16 cellular contexts compared by ENCODE assay signal in the genomic region with DNA sequence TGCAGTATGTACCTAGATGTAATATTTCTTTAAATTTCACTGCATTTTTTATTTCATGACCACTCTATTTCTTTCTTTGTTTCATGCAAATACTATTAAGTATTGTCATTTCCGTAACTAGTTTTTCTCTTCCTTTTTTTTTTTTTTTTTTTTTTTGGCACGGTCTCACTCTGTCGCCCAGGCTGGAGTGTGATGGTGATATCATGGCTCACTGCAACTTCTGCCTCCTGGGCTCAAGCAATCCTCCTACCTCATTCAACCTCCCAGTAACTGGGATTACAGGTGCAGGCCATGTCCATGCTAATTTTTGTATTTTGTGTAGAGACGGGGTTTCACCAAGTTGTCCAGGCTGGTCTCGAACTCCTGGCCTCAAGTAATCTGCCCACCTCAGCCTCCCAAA.
DNase-seq lines count a peak whose midpoint lies in the region; TF ChIP-seq lines count a peak whose summit lies in the region.
"Had no signal": no experiment of that assay in that cellular context is flagged by ENCODE, and none has a peak within 500 bp of the region (broad histone marks: within the 10 kb centered on the region; RNA-seq: fewer than 3 reads in every experiment).

No MANE protein-coding gene starts in this region.

- H3K4me1 Mint-ChIP-seq in MCF 10A (ENCODE audit: insufficient read depth, unreplicated experiment), result no peaks in the 10 kb centered on the region
- H3K4me1 Mint-ChIP-seq: B cell; CD4-positive, CD25-positive, alpha-beta regulatory T cell had no signal

- H3K36me3 ChIP-seq in colonic mucosa, result no peaks in the 10 kb centered on the region
- H3K36me3 ChIP-seq in mucosa of rectum (ENCODE audit: control insufficient read depth in 2 of 2, insufficient read depth in 2 of 2, low read length in 2 of 2), result no peaks in the 10 kb centered on the region
- H3K36me3 ChIP-seq in stomach, result no peaks in the 10 kb centered on the region
- no peaks in the 10 kb centered on the region for H3K36me3 ChIP-seq in SK-N-SH (replicated peaks in 1 of 2; ENCODE audit: control insufficient read depth in 1 of 2, insufficient read depth in 2 of 2, low read length in 1 of 2)
- H3K36me3 ChIP-seq in osteoblast (ENCODE audit: insufficient read depth, low read length), result no peaks in the 10 kb centered on the region
- H3K36me3 ChIP-seq: BLaER1 had no signal

- H3K27me3 ChIP-seq in colonic mucosa (no peaks in the 10 kb centered on the region), mucosa of rectum (ENCODE audit: control insufficient read depth in 2 of 2, insufficient read depth in 2 of 2, low read length in 2 of 2) (no peaks in the 10 kb centered on the region), stomach (no peaks in the 10 kb centered on the region), SK-N-SH (ENCODE audit: insufficient read depth) (no peaks in the 10 kb centered on the region), osteoblast (ENCODE audit: insufficient read depth, low read length) (no peaks in the 10 kb centered on the region)
- H3K27me3 ChIP-seq: BLaER1 had no signal

- intact Hi-C loops in colonic mucosa (cut with DNase I), result no loop called here
- intact Hi-C loops in stomach (cut with DNase I; ENCODE audit: low total_unique reads), result no loop called here
- intact Hi-C loops in MCF 10A (cut with micrococcal nuclease), result no loop called here

- TF ChIP-seq CTCF in colonic mucosa (IDR thresholded peaks at IDR 0.05), result no peak
- TF ChIP-seq CTCF in stomach (IDR thresholded peaks at IDR 0.05), result no peak
- TF ChIP-seq CTCF in MCF 10A (IDR thresholded peaks at IDR 0.05; ENCODE audit: unreplicated experiment), result no peak
- no peak for TF ChIP-seq CTCF in SK-N-SH (IDR thresholded peaks at IDR 0.05)
- TF ChIP-seq CTCF in osteoblast (IDR thresholded peaks at IDR 0.05; ENCODE audit: extremely low read depth, low read depth, low read length), result no peak

- no peak overlapping the region for H3K4me2 ChIP-seq in SK-N-SH
- no peak overlapping the region for H3K4me2 ChIP-seq in osteoblast (ENCODE audit: insufficient read depth, low read length)
- H3K4me2 ChIP-seq: BLaER1 had no signal

- H4K20me1 ChIP-seq in SK-N-SH (ENCODE audit: insufficient read depth), result no peaks in the 10 kb centered on the region
- H4K20me1 ChIP-seq in osteoblast (ENCODE audit: insufficient read depth, low read length), result no peaks in the 10 kb centered on the region
- H4K20me1 ChIP-seq: BLaER1 had no signal

- no peaks in the 10 kb centered on the region for H3K9me2 ChIP-seq in SK-N-SH

- H3F3A ChIP-seq in SK-N-SH (replicated peaks; ENCODE audit: insufficient read depth), result no peaks in the 10 kb centered on the region

- H3K9ac ChIP-seq in colonic mucosa (ENCODE audit: low read depth in 2 of 2, low read length in 2 of 2), result no peak overlapping the region
- no peak overlapping the region for H3K9ac ChIP-seq in mucosa of rectum (ENCODE audit: low read depth in 1 of 2, low read length in 2 of 2)
- H3K9ac ChIP-seq in SK-N-SH, result no peak overlapping the region
- H3K9ac ChIP-seq: BLaER1, GM23248 had no signal

- no peak for DNase-seq in colonic mucosa
- DNase-seq in stomach, result no peak
- no peak for DNase-seq in MCF 10A (ENCODE audit: unreplicated experiment)
- no peak for DNase-seq in SK-N-SH
- no peak for DNase-seq in osteoblast (ENCODE audit: insufficient read length, low spot score, missing footprints)
- DNase-seq: Caco-2; CD4-positive, CD25-positive, alpha-beta regulatory T cell; CD8-positive, alpha-beta T cell; DND-41; GM23248; H7; HCEC 1CT had no signal

- 48 to 68% (median 63%) methylated on average over 5 of the region's 5 CpGs for WGBS in stomach, 5 donors
- 30% methylated on average over 5 of the region's 5 CpGs for WGBS in SK-N-SH (ENCODE audit: low lambda C conversion rate)

- H3K4me1 ChIP-seq in colonic mucosa (no peaks in the 10 kb centered on the region), mucosa of rectum (ENCODE audit: control insufficient read depth in 2 of 2, insufficient read depth in 2 of 2, low read length in 2 of 2) (peaks cover 6 to 22% of the 10 kb centered on the region in 2 donors), stomach (peaks cover 0 to 6% (median 2%) of the 10 kb centered on the region in 4 donors), SK-N-SH (ENCODE audit: control insufficient read depth in 1 of 2, insufficient read depth in 2 of 2, low read depth in 1 of 2, low read length in 1 of 2) (no peaks in the 10 kb centered on the region; a peak in 1 of 4 replicates), osteoblast (ENCODE audit: insufficient read depth, low read length) (no peaks in the 10 kb centered on the region)
- H3K4me1 ChIP-seq: BLaER1, Caco-2 had no signal

- H2AFZ ChIP-seq in SK-N-SH (ENCODE audit: low read depth), result no peak overlapping the region
- no peak overlapping the region for H2AFZ ChIP-seq in osteoblast (ENCODE audit: low read length)
- H2AFZ ChIP-seq: GM23248 had no signal

- H3K4me3 ChIP-seq in colonic mucosa (no peak overlapping the region), mucosa of rectum (ENCODE audit: low read length in 2 of 2) (peak overlapping the region in 1 of 2 donors; percentile 32), stomach (no peak overlapping the region), SK-N-SH (ENCODE audit: low read depth in 2 of 2, low read length in 1 of 2) (no peak overlapping the region), osteoblast (ENCODE audit: insufficient read depth, low read length) (no peak overlapping the region)
- H3K4me3 ChIP-seq: BLaER1, GM23248 had no signal

- H3K9me3 ChIP-seq in colonic mucosa (no peaks in the 10 kb centered on the region), mucosa of rectum (ENCODE audit: control insufficient read depth in 2 of 2, low read length in 2 of 2) (no peaks in the 10 kb centered on the region), stomach (no peaks in the 10 kb centered on the region), SK-N-SH (no peaks in the 10 kb centered on the region), osteoblast (ENCODE audit: low read depth, low read length) (no peaks in the 10 kb centered on the region)
- H3K9me3 ChIP-seq: BLaER1, Caco-2 had no signal

- no peaks in the 10 kb centered on the region for H3K36me3 Mint-ChIP-seq in MCF 10A (ENCODE audit: insufficient read depth, unreplicated experiment)
- H3K36me3 Mint-ChIP-seq: CD4-positive, CD25-positive, alpha-beta regulatory T cell; CD8-positive, alpha-beta T cell had no signal

- H3K27me3 Mint-ChIP-seq in MCF 10A (ENCODE audit: insufficient read depth, unreplicated experiment), result peaks cover 41% of the 10 kb centered on the region

- peak overlapping the region; percentile 72 for H3K27ac ChIP-seq in colonic mucosa
- peak overlapping the region; percentile 79 to 90 for H3K27ac ChIP-seq in mucosa of rectum (ENCODE audit: low read depth in 2 of 2, low read length in 2 of 2)
- H3K27ac ChIP-seq in stomach, result peak overlapping the region; percentile 53 to 78 (median 72)
- H3K27ac ChIP-seq in SK-N-SH (ENCODE audit: low read depth in 2 of 2, low read length in 1 of 2), result no peak overlapping the region
- no peak overlapping the region for H3K27ac ChIP-seq in osteoblast (ENCODE audit: low read depth, low read length)
- H3K27ac ChIP-seq: BLaER1, C4-2B, GM23248 had no signal

- no peak overlapping the region for H3K4me3 Mint-ChIP-seq in MCF 10A (ENCODE audit: unreplicated experiment)
- H3K4me3 Mint-ChIP-seq: B cell; CD4-positive, CD25-positive, alpha-beta regulatory T cell; CD8-positive, alpha-beta T cell had no signal

- H3K9me3 Mint-ChIP-seq in MCF 10A (ENCODE audit: unreplicated experiment), result no peaks in the 10 kb centered on the region
- H3K9me3 Mint-ChIP-seq: CD8-positive, alpha-beta T cell had no signal

- H3K27ac Mint-ChIP-seq in MCF 10A (ENCODE audit: low read depth, unreplicated experiment), result no peak overlapping the region
- H3K27ac Mint-ChIP-seq: B cell; CD4-positive, CD25-positive, alpha-beta regulatory T cell; CD8-positive, alpha-beta T cell had no signal

- CTCF ChIA-PET in MCF 10A (lab: Yijun Ruan, JAX) (interaction anchor here (1.0 kb wide), 1 partner anchor 1836 kb away, joined by 3 read pairs; no protein-coding TSS in a partner anchor), SK-N-SH (lab: Yijun Ruan, JAX) (no interaction called here)

- no TSS peak for BruUV-seq in MCF 10A (replicated peaks; lab: Mats Ljungman, UMichigan)

- TF ChIP-seq RAD21 in SK-N-SH (IDR thresholded peaks at IDR 0.05; ENCODE audit: low read length), result no peak

- POLR2A ChIA-PET in MCF 10A (lab: Yijun Ruan, JAX), result no interaction called here
- POLR2A ChIA-PET in SK-N-SH (lab: Yijun Ruan, JAX), result no interaction called here

- H3K79me2 ChIP-seq in SK-N-SH (ENCODE audit: insufficient read depth), result no peaks in the 10 kb centered on the region
- no peaks in the 10 kb centered on the region for H3K79me2 ChIP-seq in osteoblast (ENCODE audit: insufficient read depth, low read length)

- no peak for TF ChIP-seq POLR2A in stomach (IDR thresholded peaks at IDR 0.05)

- TF ChIP-seq EP300 in stomach (IDR thresholded peaks at IDR 0.05) (no peak), SK-N-SH (IDR thresholded peaks at IDR 0.05; ENCODE audit: borderline replicate concordance in 1 of 2, low read depth in 1 of 2, low read length in 1 of 2) (no peak)

TF ChIP-seq in SK-N-SH, 30 proteins besides CTCF, POLR2A, EP300 and RAD21 (continues in another document):
- TF ChIP-seq TEAD4 (IDR thresholded peaks at IDR 0.05; ENCODE audit: borderline replicate concordance, insufficient read depth) (no peak), ELF1 (IDR thresholded peaks at IDR 0.05) (no peak), SIN3A (IDR thresholded peaks at IDR 0.05; ENCODE audit: borderline replicate concordance, low read depth, low read length) (no peak), EZH2phosphoT487 (IDR thresholded peaks at IDR 0.05; ENCODE audit: borderline replicate concordance, low read depth) (no peak)
- TF ChIP-seq, protein P1, sequence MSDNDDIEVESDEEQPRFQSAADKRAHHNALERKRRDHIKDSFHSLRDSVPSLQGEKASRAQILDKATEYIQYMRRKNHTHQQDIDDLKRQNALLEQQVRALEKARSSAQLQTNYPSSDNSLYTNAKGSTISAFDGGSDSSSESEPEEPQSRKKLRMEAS (IDR thresholded peaks at IDR 0.05; ENCODE audit: low read depth), result no peak

Comparison
In these comparisons a context has a peak if more than half of its experiments do, and no peak if none do; other contexts are left out.
1. H3K27ac ChIP-seq: peak in colonic mucosa (single experiment), mucosa of rectum (2 of 2) and stomach (5 of 5); none in SK-N-SH (0 of 2) and osteoblast (single experiment).